ENCODE assay signal across 22 cellular contexts in the genomic region with DNA sequence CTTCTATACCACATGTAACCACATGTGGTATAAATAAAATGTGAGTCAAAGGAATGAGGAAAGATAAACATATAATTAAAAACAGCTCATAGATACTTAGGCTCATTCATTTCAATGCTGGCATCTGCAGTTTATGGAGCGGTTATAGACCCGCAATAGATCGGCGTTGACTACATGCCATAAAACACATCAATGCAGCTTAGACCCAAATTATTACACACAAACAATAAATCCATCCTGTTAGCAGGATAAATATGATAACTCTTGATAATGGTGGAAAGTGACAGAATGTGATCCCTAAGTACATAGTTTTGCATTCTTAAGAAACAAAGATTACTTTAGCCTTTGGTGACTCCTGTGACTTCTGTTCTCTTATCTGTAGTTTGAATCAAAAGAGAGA.
A peak's percentile ranks its signal among the peaks of the same experiment; 100 is the strongest.
DNase-seq lines count a peak whose midpoint lies in the region; ATAC-seq, FAIRE-seq and TF ChIP-seq lines count a peak whose summit lies in the region.
"Had no signal": no experiment of that assay in that cellular context is flagged by ENCODE, and none has a peak within 500 bp of the region (broad histone marks: within the 10 kb centered on the region; RNA-seq: fewer than 3 reads in every experiment).

No MANE protein-coding gene starts in this region.

- no peaks in the 10 kb centered on the region for H3K79me2 ChIP-seq in SK-N-SH (ENCODE audit: insufficient read depth)

- WGBS in SK-N-SH (ENCODE audit: low lambda C conversion rate): 21% methylated on average over 4 of the region's 4 CpGs
- WGBS in small intestine, 3 donors: 12 to 61% (median 42%) methylated on average over 4 of the region's 4 CpGs

- H3K27ac ChIP-seq in SK-N-SH (ENCODE audit: low read depth in 2 of 2, low read length in 1 of 2) (no peak overlapping the region), small intestine (ENCODE audit: low read depth in 1 of 2, low read length in 1 of 2) (no peak overlapping the region)
- H3K27ac ChIP-seq: BLaER1, KMS-11, RWPE1 had no signal

- H3K9me3 ChIP-seq in SK-N-SH (no peaks in the 10 kb centered on the region; the same call in 1 of the 2 replicates), small intestine (ENCODE audit: control insufficient read depth, low read depth) (no peaks in the 10 kb centered on the region)
- H3K9me3 ChIP-seq: BLaER1 had no signal

- no peak overlapping the region for H2AFZ ChIP-seq in SK-N-SH (ENCODE audit: low read depth)

- H3K4me1 ChIP-seq in SK-N-SH (ENCODE audit: control insufficient read depth in 1 of 2, insufficient read depth in 2 of 2, low read depth in 1 of 2, low read length in 1 of 2) (no peaks in the 10 kb centered on the region; a peak in 2 of 4 replicates), small intestine (ENCODE audit: control insufficient read depth in 2 of 2, insufficient read depth in 1 of 2, low read depth in 1 of 2, low read length in 1 of 2) (no peaks in the 10 kb centered on the region)
- H3K4me1 ChIP-seq: BLaER1 had no signal

- H3K9me2 ChIP-seq in SK-N-SH: no peaks in the 10 kb centered on the region

- TF ChIP-seq EP300 in SK-N-SH (IDR thresholded peaks at IDR 0.05; ENCODE audit: borderline replicate concordance in 1 of 2, low read depth in 1 of 2, low read length in 1 of 2): no peak

- no peak overlapping the region for H3K4me2 ChIP-seq in SK-N-SH
- H3K4me2 ChIP-seq: BLaER1, KMS-11 had no signal

- CTCF ChIA-PET in SK-N-SH (lab: Yijun Ruan, JAX): interaction anchor here (0.8 kb wide), 1 partner anchor 31 kb away, joined by 3 read pairs; no protein-coding TSS in a partner anchor

- H3K4me3 ChIP-seq in HFF-Myc (replicated peaks; ENCODE audit: low read depth, low read length) (no peak overlapping the region), SK-N-SH (ENCODE audit: low read depth in 2 of 2, low read length in 1 of 2) (no peak overlapping the region), small intestine (ENCODE audit: low read depth in 1 of 2, low read length in 2 of 2) (no peak overlapping the region)
- H3K4me3 ChIP-seq: BLaER1, GM12878 had no signal

- FAIRE-seq in small intestine (lab: Jason Lieb, UNC): no peak
- FAIRE-seq: GM12878 had no signal

- ATAC-seq in GM19351 (IDR thresholded peaks at IDR 0.05; ENCODE audit: unreplicated experiment): no peak
- ATAC-seq in HG02588 (IDR thresholded peaks at IDR 0.05; ENCODE audit: unreplicated experiment): no peak
- ATAC-seq: GM12878, PC-3 had no signal

- TF ChIP-seq RAD21 in SK-N-SH (IDR thresholded peaks at IDR 0.05; ENCODE audit: low read length): no peak

- H3K27me3 ChIP-seq in SK-N-SH (ENCODE audit: insufficient read depth) (no peaks in the 10 kb centered on the region), small intestine (ENCODE audit: control insufficient read depth in 2 of 2, insufficient read depth in 2 of 2, low read length in 2 of 2) (peaks cover 0 to 4% of the 10 kb centered on the region in 2 donors)
- H3K27me3 ChIP-seq: BLaER1 had no signal

- H3K9ac ChIP-seq in SK-N-SH: no peak overlapping the region
- H3K9ac ChIP-seq: BLaER1, KMS-11 had no signal

- H3K36me3 ChIP-seq in SK-N-SH (replicated peaks in 1 of 2; ENCODE audit: control insufficient read depth in 1 of 2, insufficient read depth in 2 of 2, low read length in 1 of 2) (no peaks in the 10 kb centered on the region), small intestine (ENCODE audit: control insufficient read depth in 2 of 2, insufficient read depth in 2 of 2, low read length in 2 of 2) (no peaks in the 10 kb centered on the region)
- H3K36me3 ChIP-seq: BLaER1 had no signal

- no peaks in the 10 kb centered on the region for H4K20me1 ChIP-seq in SK-N-SH (ENCODE audit: insufficient read depth)
- H4K20me1 ChIP-seq: BLaER1 had no signal

- H3F3A ChIP-seq in SK-N-SH (replicated peaks; ENCODE audit: insufficient read depth): no peaks in the 10 kb centered on the region

- DNase-seq in Daoy (ENCODE audit: low read depth) (peak; percentile 52), HFF-Myc (ENCODE audit: extremely low read depth, low read depth) (peak; percentile 15), SK-N-SH (peak; percentile 35), small intestine (peak; percentile 20), NCI-H146 (lab: John Stamatoyannopoulos, UW) (no peak)
- DNase-seq: CD4-positive, alpha-beta T cell; COR-L47; DMS 273 treated with DMSO at 0.1 percent for 48 hours; H9; IMR-90; NCI-H1694 treated with DMSO at 0.1 percent for 48 hours; NCI-H2081 treated with DMSO at 0.1 percent for 48 hours; NCI-H2171 treated with DMSO at 0.1 percent for 48 hours; NCI-H524 treated with DMSO at 0.1 percent for 48 hours; PC-3; SHP77 treated with DMSO at 0.1 percent for 48 hours had no signal

- no peak for TF ChIP-seq CTCF in HFF-Myc (IDR thresholded peaks at IDR 0.05; ENCODE audit: low read depth, low read length, missing control alignments)
- TF ChIP-seq CTCF in SK-N-SH (IDR thresholded peaks at IDR 0.05): no peak

- POLR2A ChIA-PET in SK-N-SH (lab: Yijun Ruan, JAX): no interaction called here

TF ChIP-seq in SK-N-SH, 30 proteins besides CTCF, POLR2A, EP300 and RAD21:
- TF ChIP-seq, protein P1, sequence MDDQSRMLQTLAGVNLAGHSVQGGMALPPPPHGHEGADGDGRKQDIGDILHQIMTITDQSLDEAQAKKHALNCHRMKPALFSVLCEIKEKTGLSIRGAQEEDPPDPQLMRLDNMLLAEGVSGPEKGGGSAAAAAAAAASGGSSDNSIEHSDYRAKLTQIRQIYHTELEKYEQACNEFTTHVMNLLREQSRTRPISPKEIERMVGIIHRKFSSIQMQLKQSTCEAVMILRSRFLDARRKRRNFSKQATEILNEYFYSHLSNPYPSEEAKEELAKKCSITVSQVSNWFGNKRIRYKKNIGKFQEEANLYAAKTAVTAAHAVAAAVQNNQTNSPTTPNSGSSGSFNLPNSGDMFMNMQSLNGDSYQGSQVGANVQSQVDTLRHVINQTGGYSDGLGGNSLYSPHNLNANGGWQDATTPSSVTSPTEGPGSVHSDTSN (IDR thresholded peaks at IDR 0.05): no peak
- peak; percentile 30; the same call in 1 of the 2 replicates for TF ChIP-seq RCOR1 (IDR thresholded peaks at IDR 0.05; ENCODE audit: low read length)
- TF ChIP-seq MEF2A (IDR thresholded peaks at IDR 0.05; ENCODE audit: borderline replicate concordance, low read depth): no peak
